In the genomic region with DNA sequence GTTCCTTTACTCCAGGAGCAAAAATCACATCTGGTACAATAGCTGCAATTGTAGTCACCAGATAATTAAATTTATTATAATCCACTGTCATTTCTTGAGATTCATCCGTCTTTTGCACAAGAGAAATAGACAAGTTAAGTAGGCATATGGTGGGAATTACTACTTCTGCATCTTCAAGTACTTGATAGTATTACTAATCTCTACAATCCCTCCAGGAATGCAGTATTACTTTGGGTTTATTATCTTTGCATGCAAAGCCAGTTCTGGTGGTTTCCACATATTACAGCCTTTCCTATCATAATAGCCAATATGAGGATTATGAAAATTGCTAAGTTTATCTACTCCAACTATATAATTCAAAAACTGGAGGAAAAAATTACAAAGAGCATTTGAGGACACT, we compare ENCODE assay signal across 1 cellular context.
TF ChIP-seq lines count a peak whose summit lies in the region.

No MANE protein-coding gene starts in this region.

TF ChIP-seq in IMR-90, 13 proteins besides CTCF, POLR2A, EP300 and RAD21:
- no peak for TF ChIP-seq FOS (IDR thresholded peaks at IDR 0.05; ENCODE audit: low read depth, low read length)
- TF ChIP-seq BHLHE40 (IDR thresholded peaks at IDR 0.05; ENCODE audit: low read depth, low read length) = no peak
- no peak for TF ChIP-seq MAZ (IDR thresholded peaks at IDR 0.05; ENCODE audit: borderline replicate concordance, low read depth, low read length)
- TF ChIP-seq NFE2L2 (IDR thresholded peaks at IDR 0.05; ENCODE audit: low read depth, low read length) = no peak
- TF ChIP-seq CEBPB (IDR thresholded peaks at IDR 0.05; ENCODE audit: low read depth, low read length) = no peak
- no peak for TF ChIP-seq SMC3 (IDR thresholded peaks at IDR 0.05; ENCODE audit: low read depth, low read length)
- no peak for TF ChIP-seq CHD1 (IDR thresholded peaks at IDR 0.05; ENCODE audit: low read depth, low read length)
- no peak for TF ChIP-seq RFX5 (IDR thresholded peaks at IDR 0.05; ENCODE audit: low read depth, low read length)
- TF ChIP-seq MXI1 (IDR thresholded peaks at IDR 0.05; ENCODE audit: borderline replicate concordance, low read depth, low read length) = no peak
